Comparison of ENCODE assay signal across 30 cellular contexts in the genomic region with DNA sequence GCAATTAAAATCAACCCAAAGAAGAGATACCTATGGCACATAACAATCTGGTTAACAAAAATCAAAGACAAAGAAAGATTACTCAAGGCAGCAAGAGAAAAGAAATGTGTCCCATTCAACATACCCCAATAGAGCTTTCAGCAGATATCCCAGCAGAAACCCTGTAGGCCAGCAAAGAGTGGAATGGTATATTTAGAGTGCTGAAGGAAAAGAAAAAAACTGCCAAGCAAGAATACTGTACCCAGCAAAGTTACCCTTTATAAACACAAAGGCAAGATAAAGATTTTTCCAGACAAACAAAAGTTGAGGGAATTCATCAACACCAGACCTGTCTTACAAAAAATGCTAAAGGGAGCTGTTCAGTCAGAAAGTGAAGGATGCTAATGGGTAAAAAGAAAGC.
"Had no signal": no experiment of that assay in that cellular context is flagged by ENCODE, and none has a peak within 500 bp of the region (broad histone marks: within the 10 kb centered on the region; RNA-seq: fewer than 3 reads in every experiment).

No MANE protein-coding gene starts in this region.

- FAIRE-seq: colon, endometrium, islet of Langerhans, keratinocyte had no signal

- H3K4me3 Mint-ChIP-seq: immature natural killer cell; mesothelial cell of epicardium; naive thymus-derived CD8-positive, alpha-beta T cell had no signal

- H3K36me3 ChIP-seq: esophagus squamous epithelium, gastrocnemius medialis, left lung, lower lobe of right lung had no signal

- H3K4me1 Mint-ChIP-seq: immature natural killer cell, naive B cell had no signal

- H3K27ac ChIP-seq: coronary artery, dorsolateral prefrontal cortex, epithelial cell of prostate, gastrocnemius medialis, hepatocyte, left lung, lower lobe of right lung had no signal

- DNase-seq: dermis blood vessel endothelial cell; dorsolateral prefrontal cortex; effector CD4-positive, alpha-beta T cell; effector memory CD4-positive, alpha-beta T cell; erythroblast; esophagus squamous epithelium; foreskin fibroblast; foreskin melanocyte; gastrocnemius medialis; glutamatergic neuron; head of caudate nucleus; hypothalamus; immature natural killer cell; left cardiac atrium; left lung; left ventricle myocardium superior; lower lobe of right lung; mesenchymal stem cell; mucosa of descending colon; naive B cell; naive thymus-derived CD8-positive, alpha-beta T cell had no signal

- H3K27me3 Mint-ChIP-seq: naive B cell; naive thymus-derived CD8-positive, alpha-beta T cell had no signal

- H2AFZ ChIP-seq: hepatocyte had no signal

- H3K27ac Mint-ChIP-seq: immature natural killer cell; mesothelial cell of epicardium; naive thymus-derived CD8-positive, alpha-beta T cell had no signal

- H3K4me2 ChIP-seq: hepatocyte had no signal

- H3K27me3 ChIP-seq: dorsolateral prefrontal cortex, esophagus squamous epithelium, gastrocnemius medialis, hepatocyte, left lung had no signal

- H3K4me3 ChIP-seq: coronary artery, dorsolateral prefrontal cortex, esophagus squamous epithelium, gastrocnemius medialis, hepatocyte, left lung, lower lobe of right lung, mucosa of descending colon had no signal

- H3K4me1 ChIP-seq: gastrocnemius medialis, left lung, lower lobe of right lung had no signal

- ATAC-seq: esophagus mucosa; gastrocnemius medialis; left cardiac atrium; left lung; left ventricle myocardium superior; lower lobe of right lung; mucosa of descending colon; naive thymus-derived CD8-positive, alpha-beta T cell had no signal
